Comparison of ENCODE assay signal across 35 cellular contexts in genomic region chr5:25334288-25334790, GRCh38.
"Had no signal": no experiment of that assay in that cellular context is flagged by ENCODE, and none has a peak within 500 bp of the region (broad histone marks: within the 10 kb centered on the region; RNA-seq: fewer than 3 reads in every experiment).

No MANE protein-coding gene starts in this region.

- H3K4me3 ChIP-seq: ascending aorta, breast epithelium, cardiac muscle cell, coronary artery, dorsolateral prefrontal cortex, esophagus muscularis mucosa, gastrocnemius medialis, heart left ventricle had no signal

- H3K9me3 ChIP-seq: ascending aorta, esophagus muscularis mucosa, gastrocnemius medialis had no signal

- H3K4me1 ChIP-seq: ascending aorta, breast epithelium, esophagus muscularis mucosa, foreskin keratinocyte, gastrocnemius medialis, heart left ventricle had no signal

- ATAC-seq: activated naive CD4-positive, alpha-beta T cell treated with anti-CD3 and anti-CD28 coated beads, Interleukin-2, amount 50 U/mL, for 72 hours; activated T-cell treated with anti-CD3 and anti-CD28 coated beads, Interleukin-2, amount 50 U/mL, for 72 hours; foreskin keratinocyte; gastrocnemius medialis; heart left ventricle; T-cell; WTC11 had no signal

- H3K4me1 Mint-ChIP-seq: activated CD4-positive, alpha-beta memory T cell treated with anti-CD3 and anti-CD28 coated beads, Interleukin-2, amount 10 ng/mL, durations not matched to agents 7 days and 5 days; activated CD4-positive, alpha-beta T cell treated with anti-CD3 and anti-CD28 coated beads, Interleukin-2, amount 10 ng/mL, durations not matched to agents 7 days and 5 days; activated naive CD4-positive, alpha-beta T cell treated with anti-CD3 and anti-CD28 coated beads, Interleukin-2, amount 10 ng/mL, durations not matched to agents 7 days and 5 days; activated naive CD8-positive, alpha-beta T cell treated with anti-CD3 and anti-CD28 coated beads, Interleukin-2, amount 10 ng/mL, durations not matched to agents 7 days and 5 days; T-cell; WTC11 had no signal

- H3K27ac Mint-ChIP-seq: activated CD4-positive, alpha-beta memory T cell treated with anti-CD3 and anti-CD28 coated beads, Interleukin-2, amount 10 ng/mL, durations not matched to agents 7 days and 5 days; activated CD4-positive, alpha-beta T cell treated with anti-CD3 and anti-CD28 coated beads, Interleukin-2, amount 10 ng/mL, durations not matched to agents 7 days and 5 days; activated naive CD4-positive, alpha-beta T cell treated with anti-CD3 and anti-CD28 coated beads, Interleukin-2, amount 10 ng/mL, durations not matched to agents 7 days and 5 days; activated naive CD4-positive, alpha-beta T cell treated with anti-CD3 and anti-CD28 coated beads, Interleukin-2, amount 50 U/mL, for 72 hours; activated naive CD8-positive, alpha-beta T cell treated with anti-CD3 and anti-CD28 coated beads, Interleukin-2, amount 10 ng/mL, durations not matched to agents 7 days and 5 days; activated T-cell treated with anti-CD3 and anti-CD28 coated beads, Interleukin-2, amount 50 U/mL, for 24 hours; activated T-cell treated with anti-CD3 and anti-CD28 coated beads, Interleukin-2, amount 50 U/mL, for 72 hours; brain; dendritic cell treated with granulocyte-macrophage colony-stimulating factor and Interleukin-4, amounts not matched to agents 40 ng/mL and 50 ng/mL, for 4 days; T-cell; T-helper 1 cell treated with Interleukin-12 subunit alpha and Interleukin-12 subunit beta and Interleukin-4 antibody, amounts not matched to agents 30 μg/mL and 1 μg/mL, for 36 hours; T-helper 2 cell treated with Interferon-gamma antibody and Interleukin-4, amounts not matched to agents 5 μg/mL and 100 μg/mL, for 36 hours; WTC11 had no signal

- H3K27ac ChIP-seq: ascending aorta, breast epithelium, cardiac muscle cell, coronary artery, dorsolateral prefrontal cortex, esophagus muscularis mucosa, foreskin keratinocyte, gastrocnemius medialis, heart left ventricle had no signal

- H3K27me3 ChIP-seq: ascending aorta, breast epithelium, cardiac muscle cell, dorsolateral prefrontal cortex, esophagus muscularis mucosa, foreskin keratinocyte, gastrocnemius medialis, heart left ventricle had no signal

- H3K36me3 ChIP-seq: ascending aorta, breast epithelium, cardiac muscle cell, esophagus muscularis mucosa, gastrocnemius medialis, heart left ventricle had no signal

- H3K36me3 Mint-ChIP-seq: activated naive CD4-positive, alpha-beta T cell treated with anti-CD3 and anti-CD28 coated beads, Interleukin-2, amount 10 ng/mL, durations not matched to agents 7 days and 5 days; activated naive CD8-positive, alpha-beta T cell treated with anti-CD3 and anti-CD28 coated beads, Interleukin-2, amount 10 ng/mL, durations not matched to agents 7 days and 5 days; brain; T-cell had no signal

- H3K4me3 Mint-ChIP-seq: activated CD4-positive, alpha-beta memory T cell treated with anti-CD3 and anti-CD28 coated beads, Interleukin-2, amount 10 ng/mL, durations not matched to agents 7 days and 5 days; activated CD4-positive, alpha-beta T cell treated with anti-CD3 and anti-CD28 coated beads, Interleukin-2, amount 10 ng/mL, durations not matched to agents 7 days and 5 days; activated naive CD4-positive, alpha-beta T cell treated with anti-CD3 and anti-CD28 coated beads, Interleukin-2, amount 10 ng/mL, durations not matched to agents 7 days and 5 days; activated naive CD8-positive, alpha-beta T cell treated with anti-CD3 and anti-CD28 coated beads, Interleukin-2, amount 10 ng/mL, durations not matched to agents 7 days and 5 days; activated T-cell treated with anti-CD3 and anti-CD28 coated beads, Interleukin-2, amount 50 U/mL, for 24 hours; activated T-cell treated with anti-CD3 and anti-CD28 coated beads, Interleukin-2, amount 50 U/mL, for 72 hours; brain; dendritic cell treated with granulocyte-macrophage colony-stimulating factor and Interleukin-4, amounts not matched to agents 40 ng/mL and 50 ng/mL, for 4 days; T-cell; T-helper 1 cell treated with Interleukin-12 subunit alpha and Interleukin-12 subunit beta and Interleukin-4 antibody, amounts not matched to agents 30 μg/mL and 1 μg/mL, for 36 hours; T-helper 2 cell treated with Interferon-gamma antibody and Interleukin-4, amounts not matched to agents 5 μg/mL and 100 μg/mL, for 36 hours; WTC11 had no signal

- DNase-seq: activated CD4-positive, alpha-beta memory T cell treated with anti-CD3 and anti-CD28 coated beads, Interleukin-2, amount 10 ng/mL, durations not matched to agents 7 days and 5 days; activated CD4-positive, alpha-beta T cell treated with anti-CD3 and anti-CD28 coated beads for 1 hour; activated CD4-positive, alpha-beta T cell treated with anti-CD3 and anti-CD28 coated beads for 4 hours; activated CD4-positive, alpha-beta T cell treated with anti-CD3 and anti-CD28 coated beads, Interleukin-2, amount 10 ng/mL, durations not matched to agents 7 days and 5 days; activated CD4-positive, alpha-beta T cell treated with anti-CD3 and anti-CD28 coated beads, Interleukin-2, amount 50 U/mL, for 4 hours; activated CD8-positive, alpha-beta memory T cell treated with anti-CD3 and anti-CD28 coated beads, Interleukin-2, amount 50 U/mL, for 48 hours; activated gamma-delta T cell; activated naive CD4-positive, alpha-beta T cell; activated naive CD4-positive, alpha-beta T cell treated with anti-CD3 and anti-CD28 coated beads, Interleukin-2, amount 10 ng/mL, durations not matched to agents 7 days and 5 days; activated naive CD8-positive, alpha-beta T cell treated with anti-CD3 and anti-CD28 coated beads, Interleukin-2, amount 10 ng/mL, durations not matched to agents 7 days and 5 days; activated T-cell treated with anti-CD3 and anti-CD28 coated beads for 4 hours; activated T-cell treated with anti-CD3 and anti-CD28 coated beads, Interleukin-2, amount 50 U/mL, for 24 hours; activated T-cell treated with anti-CD3 and anti-CD28 coated beads, Interleukin-2, amount 50 U/mL, for 72 hours; central memory CD4-positive, alpha-beta T cell; cerebellar nuclear complex; dorsolateral prefrontal cortex; effector memory CD4-positive, alpha-beta T cell; erythroblast; foreskin keratinocyte; gastrocnemius medialis; glutamatergic neuron; heart left ventricle; T-cell; T1000 had no signal

- H3K27me3 Mint-ChIP-seq: activated CD4-positive, alpha-beta memory T cell treated with anti-CD3 and anti-CD28 coated beads, Interleukin-2, amount 10 ng/mL, durations not matched to agents 7 days and 5 days; activated CD4-positive, alpha-beta T cell treated with anti-CD3 and anti-CD28 coated beads, Interleukin-2, amount 10 ng/mL, durations not matched to agents 7 days and 5 days; activated naive CD4-positive, alpha-beta T cell treated with anti-CD3 and anti-CD28 coated beads, Interleukin-2, amount 10 ng/mL, durations not matched to agents 7 days and 5 days; activated naive CD8-positive, alpha-beta T cell treated with anti-CD3 and anti-CD28 coated beads, Interleukin-2, amount 10 ng/mL, durations not matched to agents 7 days and 5 days; activated T-cell treated with anti-CD3 and anti-CD28 coated beads, Interleukin-2, amount 50 U/mL, for 24 hours; brain; dendritic cell treated with granulocyte-macrophage colony-stimulating factor and Interleukin-4, amounts not matched to agents 40 ng/mL and 50 ng/mL, for 4 days; T-cell had no signal
